8 cellular contexts compared by ENCODE assay signal in the genomic region with DNA sequence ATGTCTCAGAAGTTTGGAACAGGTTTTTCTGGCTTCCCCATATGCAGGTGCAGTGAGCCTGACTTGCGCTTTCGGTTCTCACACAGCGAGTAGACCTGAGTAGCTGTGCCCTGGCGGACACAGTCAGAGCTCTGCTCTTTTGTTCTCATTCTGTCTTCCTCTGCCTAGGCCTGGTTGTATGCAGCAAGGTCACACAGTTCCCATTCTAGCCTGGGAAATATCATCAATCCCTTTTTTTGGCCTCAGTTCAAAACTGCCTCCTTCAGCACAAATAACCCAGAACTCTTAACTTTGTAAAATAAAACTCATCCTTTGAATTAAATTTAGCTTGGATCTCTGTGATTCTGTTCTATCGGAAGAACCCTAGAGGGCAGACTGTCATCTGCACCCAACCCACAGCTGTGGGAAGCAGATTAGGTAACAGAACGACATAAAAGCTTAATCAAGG. TPM values are rescaled to one million over a fixed set of nuclear protein-coding genes. Genes with fewer than 3 reads are reported as not detected.
DNase-seq lines count a peak whose midpoint lies in the region; ATAC-seq and TF ChIP-seq lines count a peak whose summit lies in the region.

No MANE protein-coding gene starts in this region.

- H3K36me3 ChIP-seq in HAP-1 (replicated peaks) (no peaks in the 10 kb centered on the region), breast epithelium (no peaks in the 10 kb centered on the region), lower lobe of right lung (no peaks in the 10 kb centered on the region)

- H3K4me3 ChIP-seq in HAP-1 (peak overlapping the region; percentile 3), breast epithelium (peak overlapping the region in 2 of 3 donors; percentile 21 to 53), lower lobe of right lung (no peak overlapping the region)

- H3K27ac ChIP-seq in breast epithelium (peak overlapping the region; percentile 56 to 62), lower lobe of right lung (peak overlapping the region; percentile 72)

- TF ChIP-seq POLR2A in breast epithelium (IDR thresholded peaks at IDR 0.05) = no peak

- ATAC-seq in activated CD4-positive, CD25-positive, alpha-beta regulatory T cell treated with anti-CD3 and anti-CD28 coated beads, Interleukin-2, amount 50 U/mL, for 24 hours = peak; percentile 49 to 67
- peak; percentile 96 for ATAC-seq in lower lobe of right lung

- TF ChIP-seq CTCF in breast epithelium (IDR thresholded peaks at IDR 0.05) (peak; percentile 7 to 61 (median 36)), lower lobe of right lung (IDR thresholded peaks at IDR 0.05) (peak; percentile 29)

- DNase-seq in activated CD4-positive, CD25-positive, alpha-beta regulatory T cell (lab: John Stamatoyannopoulos, UW) = no peak
- DNase-seq in HAP-1 (ENCODE audit: low spot score in 2 of 2) (peak; percentile 61 to 66), NCI-H146 (lab: John Stamatoyannopoulos, UW) (peak; percentile 48), breast epithelium (ENCODE audit: low spot score in 2 of 2) (peak; percentile 57 to 67), lower lobe of right lung (peak; percentile 67), retina (no peak)
- no peak for DNase-seq in activated T-cell treated with anti-CD3 and anti-CD28 coated beads, Interleukin-2, amount 50 U/mL, for 48 hours

- H3K4me1 ChIP-seq in HAP-1 (peaks cover 9% of the 10 kb centered on the region), breast epithelium (no peaks in the 10 kb centered on the region), lower lobe of right lung (peaks cover 28% of the 10 kb centered on the region)

- intact Hi-C loops in breast epithelium (cut with DNase I; ENCODE audit: low total_unique reads) (no loop called here), lower lobe of right lung (cut with DNase I) (no loop called here)

- 0 out of 2 replicates have a peak, but pooled peaks cover 7% of the 10 kb centered on the region for H3K27me3 ChIP-seq in HAP-1 (ENCODE audit: low read depth)
- no peaks in the 10 kb centered on the region for H3K27me3 ChIP-seq in breast epithelium
- H3K27me3 ChIP-seq in lower lobe of right lung (ENCODE audit: low read depth) = no peaks in the 10 kb centered on the region

- H3K9me3 ChIP-seq in HAP-1 (no peaks in the 10 kb centered on the region), breast epithelium (no peaks in the 10 kb centered on the region), lower lobe of right lung (no peaks in the 10 kb centered on the region)

- in situ Hi-C loops in HAP-1 (cut with MboI; ENCODE audit: low sequenced_read_pairs) = no loop called here

RNA-seq across cellular contexts. Expression of a gene that starts 10.2 kb away (rescaled TPM):
- total RNA-seq in breast epithelium = 1 to 10 TPM in 2 of 3 donors, under 1 TPM in 1; 0.64 to 2.0 (median 1.9) TPM
- total RNA-seq in lower lobe of right lung = 0.83 TPM

Comparison
In these comparisons a context has a peak if more than half of its experiments do, and no peak if none do; other contexts are left out.
1. DNase-seq: peak in HAP-1 (2 of 2), NCI-H146 (single experiment), breast epithelium (2 of 2) and lower lobe of right lung (single experiment); none in activated CD4-positive, CD25-positive, alpha-beta regulatory T cell (0 of 4), retina (single experiment) and activated T-cell treated with anti-CD3 and anti-CD28 coated beads, Interleukin-2, amount 50 U/mL, for 48 hours (0 of 2).